ENCODE assay signal across 1 cellular context in genomic region chr6:24930386-24930785, GRCh38.
TF ChIP-seq lines count a peak whose summit lies in the region.

No MANE protein-coding gene starts in this region.

TF ChIP-seq in endothelial cell of umbilical vein, 7 proteins besides CTCF, POLR2A, EP300 and RAD21 (continued from another document):
- no peak for TF ChIP-seq FOS (IDR thresholded peaks at IDR 0.05; ENCODE audit: borderline replicate concordance, insufficient read depth, low read length)
